8 cellular contexts compared by ENCODE assay signal in the genomic region with DNA sequence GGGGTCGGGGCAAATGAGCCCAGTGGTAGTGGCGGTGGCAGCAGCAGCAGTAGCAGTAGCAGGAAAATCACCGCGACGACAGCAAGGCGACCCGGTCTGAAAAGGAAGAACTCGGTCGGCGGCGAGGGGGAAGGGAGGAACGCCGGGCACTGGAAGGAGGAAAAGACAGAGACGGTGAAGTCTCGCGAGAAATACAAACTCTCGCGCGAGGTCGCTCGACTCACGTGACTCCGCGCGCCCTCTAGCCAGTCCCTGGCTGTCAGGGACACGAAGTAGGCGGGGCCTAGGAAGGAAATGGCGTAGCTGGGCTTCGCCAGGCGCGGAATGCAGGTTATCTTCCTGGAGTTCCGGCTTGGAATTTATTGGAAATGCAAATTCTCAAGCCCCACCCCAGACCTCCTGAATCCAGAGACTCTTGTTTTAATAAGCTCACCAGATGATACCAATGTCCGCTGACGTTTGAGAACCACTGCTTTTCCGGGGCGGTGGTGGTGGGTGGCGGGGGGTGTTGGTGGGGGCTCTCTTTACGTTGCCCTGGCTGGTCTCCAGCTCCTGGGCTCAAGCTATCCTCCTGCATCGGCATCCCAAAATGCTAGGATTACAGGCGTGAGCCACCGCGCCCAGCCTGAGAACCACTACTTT. TPM values are rescaled to one million over a fixed set of nuclear protein-coding genes. Genes with fewer than 3 reads are reported as not detected.
DNase-seq lines count a peak whose midpoint lies in the region; ATAC-seq lines count a peak whose summit lies in the region.

SMNDC1 (minus strand) TSS at position 141 of the 642 bp plus-strand sequence. CDS start 1,333 bp downstream, outside the sequence.

- H3K4me2 ChIP-seq in BLaER1 treated with 17β-estradiol and CSF1 and Interleukin-3, amounts not matched to agents 10 nM and 100 nM: peak within 1 kb of the TSS; percentile 74 to 91 (median 86)

- H3K27ac ChIP-seq in BLaER1 treated with 17β-estradiol and CSF1 and Interleukin-3, amounts not matched to agents 10 nM and 100 nM: peak within 1 kb of the TSS; percentile 91 to 97 (median 95)

- H3K36me3 ChIP-seq in BLaER1 treated with 17β-estradiol and CSF1 and Interleukin-3, amounts not matched to agents 10 nM and 100 nM: peaks cover 34 to 37% (median 35%) of the 10 kb centered on the region in 11 experiments

- H3K9me3 ChIP-seq in BLaER1 treated with 17β-estradiol and CSF1 and Interleukin-3, amounts not matched to agents 10 nM and 100 nM (replicated peaks in 1 of 11): no peaks in the 10 kb centered on the region

- ATAC-seq in GM19351 (IDR thresholded peaks at IDR 0.05; ENCODE audit: unreplicated experiment): peak; percentile 84
- ATAC-seq in HG03521 (IDR thresholded peaks at IDR 0.05; ENCODE audit: unreplicated experiment): peak; percentile 92
- ATAC-seq in left colon: peak; percentile 91

- H3K9ac ChIP-seq in BLaER1 treated with 17β-estradiol and CSF1 and Interleukin-3, amounts not matched to agents 10 nM and 100 nM: peak within 1 kb of the TSS; percentile 92 to 100 (median 98)

- DNase-seq in NCI-H748 (lab: John Stamatoyannopoulos, UW; ENCODE audit: unreplicated experiment) (peak; percentile 97), cortex of kidney (lab: John Stamatoyannopoulos, UW) (peak; percentile 37), left colon (peak; percentile 98 to 99)
- DNase-seq in activated CD4-positive, alpha-beta T cell treated with anti-CD3 and anti-CD28 coated beads, Interleukin-2, amount 50 U/mL, for 1 hour: peak; percentile 97
- peak; percentile 97 for DNase-seq in stimulated activated CD4-positive, alpha-beta T cell treated with anti-CD3 and anti-CD28 coated beads, Interleukin-1b, Interleukin-23, amount 100 ng/mL, for 48 hours

- intact Hi-C loops in left colon (cut with DNase I, micrococcal nuclease): no loop called here

- peaks cover 39 to 61% (median 49%) of the 10 kb centered on the region in 10 experiments for H3K4me1 ChIP-seq in BLaER1 treated with 17β-estradiol and CSF1 and Interleukin-3, amounts not matched to agents 10 nM and 100 nM

- peak within 1 kb of the TSS; percentile 76 to 100 (median 92) for H3K4me3 ChIP-seq in BLaER1 treated with 17β-estradiol and CSF1 and Interleukin-3, amounts not matched to agents 10 nM and 100 nM

- H3K27me3 ChIP-seq in BLaER1 treated with 17β-estradiol and CSF1 and Interleukin-3, amounts not matched to agents 10 nM and 100 nM: no peaks in the 10 kb centered on the region

- peaks cover 33 to 46% (median 44%) of the 10 kb centered on the region in 11 experiments; a peak in 21 of 22 replicates for H4K20me1 ChIP-seq in BLaER1 treated with 17β-estradiol and CSF1 and Interleukin-3, amounts not matched to agents 10 nM and 100 nM

RNA-seq across cellular contexts. Expression of gene SMNDC1, which starts in this region (rescaled TPM):
- total RNA-seq in left colon: 10 to 100 TPM; 24.3 to 24.7 TPM

Comparison
In these comparisons a context has a peak if more than half of its experiments do, and no peak if none do; other contexts are left out.
1. Peak in every context shown above with its lines: DNase-seq, ATAC-seq, H3K4me3 ChIP-seq and H3K27ac ChIP-seq.
2. DNase-seq: peak in every context shown above with its lines; median percentile 98 in left colon; 97 in NCI-H748; 97 in activated CD4-positive, alpha-beta T cell treated with anti-CD3 and anti-CD28 coated beads, Interleukin-2, amount 50 U/mL, for 1 hour; 97 in stimulated activated CD4-positive, alpha-beta T cell treated with anti-CD3 and anti-CD28 coated beads, Interleukin-1b, Interleukin-23, amount 100 ng/mL, for 48 hours; 37 in cortex of kidney.